ENCODE assay signal across 18 cellular contexts in the genomic region with DNA sequence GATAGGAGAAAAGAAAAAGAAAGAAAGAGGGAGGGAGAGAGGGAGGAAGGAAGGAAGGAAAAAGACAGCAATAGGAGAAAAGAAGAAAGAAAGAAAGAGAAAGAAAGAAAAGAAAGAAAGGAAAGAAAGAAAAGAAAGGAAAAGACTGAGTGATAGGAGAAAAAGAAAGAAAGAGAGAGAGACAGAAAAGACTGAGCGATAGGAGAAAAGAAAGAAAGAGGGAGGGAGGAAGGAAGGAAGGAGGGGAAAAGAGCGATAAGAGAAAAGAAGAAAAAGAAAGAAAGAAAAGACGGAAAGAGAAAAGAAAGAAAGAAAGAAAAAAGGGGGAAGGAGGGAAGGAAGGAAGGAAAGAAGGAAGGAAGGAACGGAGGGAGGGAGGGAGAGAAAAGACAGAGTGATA.
DNase-seq lines count a peak whose midpoint lies in the region; ATAC-seq, FAIRE-seq and TF ChIP-seq lines count a peak whose summit lies in the region.
"Had no signal": no experiment of that assay in that cellular context is flagged by ENCODE, and none has a peak within 500 bp of the region (broad histone marks: within the 10 kb centered on the region; RNA-seq: fewer than 3 reads in every experiment).

No MANE protein-coding gene starts in this region.

- no peaks in the 10 kb centered on the region for H3K9me1 ChIP-seq in K562 (ENCODE audit: control insufficient read depth, insufficient read depth, low read length)

- no peak overlapping the region for H3K27ac ChIP-seq in HEK293 (ENCODE audit: extremely low read depth, low read depth, low read length)
- H3K27ac ChIP-seq in K562 (ENCODE audit: extremely low read depth, low read depth, low read length) = no peak overlapping the region
- H3K27ac ChIP-seq: BLaER1, C4-2B had no signal

- H3K4me1 Mint-ChIP-seq in neural crest cell = no peaks in the 10 kb centered on the region
- H3K4me1 Mint-ChIP-seq: B cell; CD4-positive, CD25-positive, alpha-beta regulatory T cell had no signal

- no peaks in the 10 kb centered on the region for H3K9me3 ChIP-seq in HEK293 (ENCODE audit: control insufficient read depth, insufficient read depth, low read depth, low read length)
- no peaks in the 10 kb centered on the region for H3K9me3 ChIP-seq in K562 (replicated peaks; ENCODE audit: control insufficient read depth, insufficient read depth, low read depth, low read length)
- H3K9me3 ChIP-seq: BLaER1, Caco-2, HAP-1 had no signal

- H2AFZ ChIP-seq in K562 (ENCODE audit: low read depth, low read length) = no peak overlapping the region

- intact Hi-C loops in K562 (cut with micrococcal nuclease) = no loop called here

- H3K36me3 ChIP-seq in HEK293 (ENCODE audit: control insufficient read depth in 2 of 2, insufficient read depth in 1 of 2, low read length in 2 of 2) (no peaks in the 10 kb centered on the region), K562 (ENCODE audit: control insufficient read depth, insufficient read depth, low read length) (no peaks in the 10 kb centered on the region)
- H3K36me3 ChIP-seq: BLaER1, HAP-1 had no signal

- WGBS in K562 (ENCODE audit: insufficient coverage, low coverage, missing lambda C conversion rate) = 9% methylated on average over 2 of the region's 4 CpGs

- no peak for TF ChIP-seq CTCF in HEK293 (tag by site-specific recombination; IDR thresholded peaks at IDR 0.05)
- TF ChIP-seq CTCF in K562 (IDR thresholded peaks at IDR 0.05 in 2 of 3, conservative IDR thresholded peaks at IDR 0.05 in 1 of 3; ENCODE audit: insufficient read depth in 2 of 3, low read depth in 1 of 3, low read length in 3 of 3) = no peak
- TF ChIP-seq CTCF in neural crest cell (conservative IDR thresholded peaks at IDR 0.05) = no peak

- TF ChIP-seq EP300 in K562 (IDR thresholded peaks at IDR 0.05; ENCODE audit: low read length) = no peak

- no peak for TF ChIP-seq POLR2A in K562 (conservative IDR thresholded peaks at IDR 0.05)

- H3K27me3 ChIP-seq in K562 (ENCODE audit: control insufficient read depth in 2 of 2, insufficient read depth in 2 of 2, low read length in 2 of 2) = no peaks in the 10 kb centered on the region
- H3K27me3 ChIP-seq: BLaER1 had no signal

- H3K27me3 Mint-ChIP-seq in neural crest cell (ENCODE audit: low read depth) = no peaks in the 10 kb centered on the region
- H3K27me3 Mint-ChIP-seq: B cell; CD4-positive, CD25-positive, alpha-beta regulatory T cell had no signal

- peak overlapping the region; percentile 65 for H3K27ac Mint-ChIP-seq in neural crest cell (ENCODE audit: unreplicated experiment)
- H3K27ac Mint-ChIP-seq: B cell had no signal

- H3K79me2 ChIP-seq in K562 (ENCODE audit: control insufficient read depth, insufficient read depth, low read length) = no peaks in the 10 kb centered on the region

- H3K4me2 ChIP-seq in K562 (ENCODE audit: insufficient read depth, low read length) = no peak overlapping the region
- H3K4me2 ChIP-seq: BLaER1 had no signal

- ATAC-seq in K562 (no peak), GM19455 (IDR thresholded peaks at IDR 0.05; ENCODE audit: unreplicated experiment) (no peak), GM19467 (IDR thresholded peaks at IDR 0.05; ENCODE audit: unreplicated experiment) (no peak)
- ATAC-seq: GM12878 had no signal

- no peak overlapping the region for H3K9ac ChIP-seq in K562 (ENCODE audit: insufficient read depth in 1 of 2, low read depth in 2 of 2, low read length in 2 of 2)
- H3K9ac ChIP-seq: BLaER1 had no signal

- H3K4me1 ChIP-seq in HEK293 (ENCODE audit: control insufficient read depth, insufficient read depth, low read length) = no peaks in the 10 kb centered on the region
- H3K4me1 ChIP-seq in K562 (replicated peaks in 1 of 2; ENCODE audit: control insufficient read depth in 2 of 2, insufficient read depth in 2 of 2, low read length in 2 of 2) = no peaks in the 10 kb centered on the region
- H3K4me1 ChIP-seq: BLaER1, Caco-2, HAP-1 had no signal

- no peak overlapping the region for H3K4me3 ChIP-seq in HEK293 (ENCODE audit: low read depth, low read length)
- H3K4me3 ChIP-seq in K562 = no peak overlapping the region
- H3K4me3 ChIP-seq: BLaER1, GM12878, HAP-1 had no signal

- DNase-seq in K562 (ENCODE audit: extremely low read depth in 1 of 4, low spot score in 3 of 4) (no peak), neural crest cell (ENCODE audit: low read depth, low spot score) (no peak), DMS79 (lab: John Stamatoyannopoulos, UW) (no peak)
- DNase-seq: Caco-2; CD4-positive, CD25-positive, alpha-beta regulatory T cell; DMS153; GDM1; GOT3 had no signal

- no peak for FAIRE-seq in K562 (lab: Jason Lieb, UNC)
- FAIRE-seq: GM12878, GM19239, H54 had no signal

- no peaks in the 10 kb centered on the region for H4K20me1 ChIP-seq in K562 (replicated peaks; ENCODE audit: control insufficient read depth, insufficient read depth, low read length)
- H4K20me1 ChIP-seq: BLaER1 had no signal

- CTCF ChIA-PET in HEK293 (lab: Yijun Ruan, JAX) = interaction anchor here (0.6 kb wide), 1 partner anchor 254 kb away, joined by 3 read pairs; no protein-coding TSS in a partner anchor
- CTCF ChIA-PET in K562 (lab: Yijun Ruan, JAX; ENCODE audit: low intra/inter-chr PET ratio) = interaction anchor here (0.7 kb wide), 1 partner anchor 473 kb away, joined by 5 read pairs; no protein-coding TSS in a partner anchor

- H3K36me3 Mint-ChIP-seq in neural crest cell (ENCODE audit: low read depth) = no peaks in the 10 kb centered on the region
- H3K36me3 Mint-ChIP-seq: CD4-positive, CD25-positive, alpha-beta regulatory T cell had no signal

- no peaks in the 10 kb centered on the region for H3K9me3 Mint-ChIP-seq in neural crest cell
- H3K9me3 Mint-ChIP-seq: CD4-positive, CD25-positive, alpha-beta regulatory T cell had no signal

- no peak overlapping the region for H3K4me3 Mint-ChIP-seq in neural crest cell
- H3K4me3 Mint-ChIP-seq: B cell; CD4-positive, CD25-positive, alpha-beta regulatory T cell had no signal

- TF ChIP-seq RAD21 in K562 (CRISPR knock-in tag; conservative IDR thresholded peaks at IDR 0.05 in 1 of 2, IDR thresholded peaks at IDR 0.05 in 1 of 2) = no peak

- in situ Hi-C loops in K562 (cut with MboI) = no loop called here

- no TSS peak for BruUV-seq in K562 (replicated peaks; lab: Mats Ljungman, UMichigan)

- POLR2A ChIA-PET in HEK293 (lab: Yijun Ruan, JAX) = no interaction called here
- POLR2A ChIA-PET in K562 (lab: Yijun Ruan, JAX) = interaction anchor here (0.6 kb wide), 1 partner anchor 122 kb away, joined by 5 read pairs; no protein-coding TSS in a partner anchor

TF ChIP-seq in HEK293, 187 proteins besides CTCF, POLR2A, EP300 and RAD21:
- TF ChIP-seq ZNF473 (tag by site-specific recombination; IDR thresholded peaks at IDR 0.05) (no peak), ZNF366 (tag by site-specific recombination; conservative IDR thresholded peaks at IDR 0.05) (peak; percentile 40; the same call in 1 of the 2 replicates)

TF ChIP-seq in K562, 482 proteins besides CTCF, POLR2A, EP300 and RAD21:
- TF ChIP-seq, protein P1, sequence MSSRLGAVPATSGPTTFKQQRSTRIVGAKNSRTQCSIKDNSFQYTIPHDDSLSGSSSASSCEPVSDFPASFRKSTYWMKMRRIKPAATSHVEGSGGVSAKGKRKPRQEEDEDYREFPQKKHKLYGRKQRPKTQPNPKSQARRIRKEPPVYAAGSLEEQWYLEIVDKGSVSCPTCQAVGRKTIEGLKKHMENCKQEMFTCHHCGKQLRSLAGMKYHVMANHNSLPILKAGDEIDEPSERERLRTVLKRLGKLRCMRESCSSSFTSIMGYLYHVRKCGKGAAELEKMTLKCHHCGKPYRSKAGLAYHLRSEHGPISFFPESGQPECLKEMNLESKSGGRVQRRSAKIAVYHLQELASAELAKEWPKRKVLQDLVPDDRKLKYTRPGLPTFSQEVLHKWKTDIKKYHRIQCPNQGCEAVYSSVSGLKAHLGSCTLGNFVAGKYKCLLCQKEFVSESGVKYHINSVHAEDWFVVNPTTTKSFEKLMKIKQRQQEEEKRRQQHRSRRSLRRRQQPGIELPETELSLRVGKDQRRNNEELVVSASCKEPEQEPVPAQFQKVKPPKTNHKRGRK (tag; IDR thresholded peaks at IDR 0.05) = peak; percentile 95
- TF ChIP-seq TCF7 (IDR thresholded peaks at IDR 0.05; ENCODE audit: borderline replicate concordance) = no peak
